In genomic region chr7:70355591-70356323, GRCh38 we compare ENCODE assay signal across 16 cellular contexts.
DNase-seq lines count a peak whose midpoint lies in the region; ATAC-seq, FAIRE-seq and TF ChIP-seq lines count a peak whose summit lies in the region.
"Had no signal": no experiment of that assay in that cellular context is flagged by ENCODE, and none has a peak within 500 bp of the region (broad histone marks: within the 10 kb centered on the region; RNA-seq: fewer than 3 reads in every experiment).

No MANE protein-coding gene starts in this region.

- peaks cover 0 to 8% (median 5%) of the 10 kb centered on the region in 7 donors for H3K4me1 Mint-ChIP-seq in naive thymus-derived CD4-positive, alpha-beta T cell

- no peak overlapping the region for H3K27ac ChIP-seq in hepatocyte
- H3K27ac ChIP-seq in naive thymus-derived CD4-positive, alpha-beta T cell (ENCODE audit: low read depth, low read length) = no peak overlapping the region
- H3K27ac ChIP-seq: colonic mucosa, esophagus muscularis mucosa, neutrophil had no signal

- CTCF ChIA-PET in naive thymus-derived CD4-positive, alpha-beta T cell (lab: Charles Lee) = no interaction called here

- no peak overlapping the region for H2AFZ ChIP-seq in hepatocyte

- no peaks in the 10 kb centered on the region for H3K9me3 ChIP-seq in hepatocyte (ENCODE audit: low read depth)
- H3K9me3 ChIP-seq in naive thymus-derived CD4-positive, alpha-beta T cell (ENCODE audit: control insufficient read depth in 2 of 3, low read length in 3 of 3) = no peaks in the 10 kb centered on the region
- H3K9me3 ChIP-seq: colonic mucosa, esophagus muscularis mucosa, neutrophil had no signal

- TF ChIP-seq CTCF in D721Med (IDR thresholded peaks at IDR 0.05; ENCODE audit: insufficient read depth, missing control alignments) = no peak
- TF ChIP-seq CTCF in hepatocyte (IDR thresholded peaks at IDR 0.05; ENCODE audit: poor library complexity) = no peak

- 40% methylated on average over 5 of the region's 5 CpGs for WGBS in hepatocyte (ENCODE audit: low lambda C conversion rate, missing lambda C conversion rate)

- no peak overlapping the region for H3K4me3 ChIP-seq in hepatocyte
- H3K4me3 ChIP-seq in naive thymus-derived CD4-positive, alpha-beta T cell (ENCODE audit: low read length) = no peak overlapping the region
- H3K4me3 ChIP-seq: colonic mucosa, esophagus muscularis mucosa, lung had no signal

- H3K36me3 Mint-ChIP-seq in naive thymus-derived CD4-positive, alpha-beta T cell = no peaks in the 10 kb centered on the region

- H3K27ac Mint-ChIP-seq in naive thymus-derived CD4-positive, alpha-beta T cell = no peak overlapping the region
- H3K27ac Mint-ChIP-seq: CD4-positive, alpha-beta T cell; HFFc6 had no signal

- peak overlapping the region in 1 of 10 donors; percentile 41 for H3K4me3 Mint-ChIP-seq in naive thymus-derived CD4-positive, alpha-beta T cell
- H3K4me3 Mint-ChIP-seq: CD4-positive, alpha-beta T cell; HFFc6 had no signal

- H3K4me1 ChIP-seq in hepatocyte (ENCODE audit: insufficient read depth) = peaks cover 22% of the 10 kb centered on the region
- no peaks in the 10 kb centered on the region for H3K4me1 ChIP-seq in naive thymus-derived CD4-positive, alpha-beta T cell (ENCODE audit: control insufficient read depth in 2 of 2, insufficient read depth in 2 of 2, low read length in 2 of 2)
- H3K4me1 ChIP-seq: colonic mucosa had no signal

- ATAC-seq in Right ventricle myocardium superior (ENCODE audit: poor library complexity) = no peak
- no peak for ATAC-seq in naive thymus-derived CD4-positive, alpha-beta T cell

- H3K9me2 ChIP-seq in hepatocyte (replicated peaks; ENCODE audit: insufficient read depth) = no peaks in the 10 kb centered on the region

- no peaks in the 10 kb centered on the region for H3K36me3 ChIP-seq in hepatocyte (replicated peaks; ENCODE audit: insufficient read depth, low read depth)
- no peaks in the 10 kb centered on the region for H3K36me3 ChIP-seq in naive thymus-derived CD4-positive, alpha-beta T cell (ENCODE audit: control insufficient read depth in 2 of 3, insufficient read depth in 3 of 3, low read length in 3 of 3)
- H3K36me3 ChIP-seq: colonic mucosa, esophagus muscularis mucosa, neutrophil had no signal

- FAIRE-seq in D721Med (lab: Jason Lieb, UNC) = peak; percentile 58

- H3K79me2 ChIP-seq in hepatocyte = no peaks in the 10 kb centered on the region

- peaks cover 0 to 6% (median 0%) of the 10 kb centered on the region in 11 donors for H3K9me3 Mint-ChIP-seq in naive thymus-derived CD4-positive, alpha-beta T cell

- no peaks in the 10 kb centered on the region for H4K20me1 ChIP-seq in hepatocyte (ENCODE audit: insufficient read depth, poor library complexity, severe bottlenecking)

- H3K27me3 ChIP-seq in hepatocyte = no peaks in the 10 kb centered on the region
- no peaks in the 10 kb centered on the region for H3K27me3 ChIP-seq in naive thymus-derived CD4-positive, alpha-beta T cell (ENCODE audit: control insufficient read depth in 2 of 2, insufficient read depth in 2 of 2, low read length in 2 of 2)
- H3K27me3 ChIP-seq: colonic mucosa, esophagus muscularis mucosa, neutrophil had no signal

- H3K27me3 Mint-ChIP-seq in naive thymus-derived CD4-positive, alpha-beta T cell = peaks cover 0 to 5% (median 0%) of the 10 kb centered on the region in 5 donors
- H3K27me3 Mint-ChIP-seq: CD4-positive, alpha-beta T cell had no signal

- intact Hi-C loops in Right ventricle myocardium superior (cut with DNase I) = no loop called here
- intact Hi-C loops in naive thymus-derived CD4-positive, alpha-beta T cell (cut with micrococcal nuclease) = no loop called here

- H3K4me2 ChIP-seq in hepatocyte = peak overlapping the region; percentile 37

- DNase-seq in D721Med (ENCODE audit: insufficient read length, low spot score) = no peak
- DNase-seq in NCI-H1092 treated with DMSO at 0.1 percent for 48 hours (lab: John Stamatoyannopoulos, UW) = peak; percentile 87
- peak; percentile 96 for DNase-seq in NCI-H524 treated with DMSO at 0.1 percent for 48 hours (lab: John Stamatoyannopoulos, UW)
- DNase-seq in hepatocyte (ENCODE audit: low spot score) = no peak
- no peak for DNase-seq in Right ventricle myocardium superior
- no peak for DNase-seq in GDM1 (lab: John Stamatoyannopoulos, UW)
- no peak for DNase-seq in naive thymus-derived CD4-positive, alpha-beta T cell
- DNase-seq in HUDEP-2 (lab: John Stamatoyannopoulos, UW; ENCODE audit: unreplicated experiment in 76 of 76) = no peak
- DNase-seq: activated CD4-positive, CD25-positive, alpha-beta regulatory T cell treated with anti-CD3 and anti-CD28 coated beads, Interleukin-2, amount 50 U/mL, for 72 hours; activated T-cell treated with anti-CD3 and anti-CD28 coated beads, Interleukin-2, amount 50 U/mL, for 1 hour; CD4-positive, alpha-beta T cell; colonic mucosa; HFFc6 had no signal

- POLR2A ChIA-PET in naive thymus-derived CD4-positive, alpha-beta T cell (lab: Charles Lee) = no interaction called here

Comparison
In these comparisons a context has a peak if more than half of its experiments do, and no peak if none do; other contexts are left out.
1. DNase-seq: peak in NCI-H1092 treated with DMSO at 0.1 percent for 48 hours (single experiment) and NCI-H524 treated with DMSO at 0.1 percent for 48 hours (single experiment); none in D721Med (single experiment), hepatocyte (single experiment), Right ventricle myocardium superior (single experiment), GDM1 (single experiment), naive thymus-derived CD4-positive, alpha-beta T cell (0 of 9) and HUDEP-2 (0 of 76).